ENCODE assay signal across 8 cellular contexts in the genomic region with DNA sequence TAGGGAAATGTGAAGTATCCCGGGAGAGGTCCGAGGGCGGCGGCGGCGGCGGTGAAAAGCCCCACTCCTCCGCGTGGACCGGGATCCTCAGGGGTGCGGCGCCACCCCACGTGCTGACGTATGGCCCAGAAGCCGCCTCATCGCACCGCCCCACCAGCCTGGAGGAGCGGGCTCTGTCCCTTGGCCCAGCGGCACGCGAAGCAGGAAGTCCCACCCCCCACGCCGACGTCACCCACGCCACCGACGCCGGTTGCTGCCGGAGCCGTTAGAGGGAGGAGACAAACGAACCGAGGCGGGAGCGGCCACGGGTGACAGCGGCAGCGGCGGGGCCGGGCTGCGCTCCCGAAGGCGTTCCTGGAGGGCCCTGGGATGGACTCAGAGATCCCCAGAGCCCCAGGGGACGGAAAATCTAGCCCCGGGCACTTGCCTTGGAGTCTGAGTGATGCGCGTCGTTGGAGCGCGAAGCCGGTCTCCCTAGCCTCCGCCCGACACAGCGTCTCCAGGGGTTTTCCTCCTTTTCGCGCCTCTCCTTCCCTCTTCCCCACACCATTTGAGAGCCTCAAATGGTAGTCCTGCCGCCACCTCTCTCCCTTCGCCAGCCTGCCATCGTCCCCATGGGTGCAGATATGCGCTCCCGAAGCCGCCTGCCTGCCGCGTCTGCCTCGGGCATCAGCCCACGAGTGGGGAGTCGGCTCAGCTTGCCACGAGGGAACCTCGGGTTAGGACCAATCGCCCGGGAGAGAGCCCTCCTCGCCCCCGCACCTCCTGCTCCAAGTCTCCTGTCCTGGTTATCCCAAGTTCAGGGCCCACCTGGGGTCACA. TPM values are rescaled to one million over a fixed set of nuclear protein-coding genes. Genes with fewer than 3 reads are reported as not detected.
DNase-seq lines count a peak whose midpoint lies in the region; TF ChIP-seq lines count a peak whose summit lies in the region.

A gene with protein sequence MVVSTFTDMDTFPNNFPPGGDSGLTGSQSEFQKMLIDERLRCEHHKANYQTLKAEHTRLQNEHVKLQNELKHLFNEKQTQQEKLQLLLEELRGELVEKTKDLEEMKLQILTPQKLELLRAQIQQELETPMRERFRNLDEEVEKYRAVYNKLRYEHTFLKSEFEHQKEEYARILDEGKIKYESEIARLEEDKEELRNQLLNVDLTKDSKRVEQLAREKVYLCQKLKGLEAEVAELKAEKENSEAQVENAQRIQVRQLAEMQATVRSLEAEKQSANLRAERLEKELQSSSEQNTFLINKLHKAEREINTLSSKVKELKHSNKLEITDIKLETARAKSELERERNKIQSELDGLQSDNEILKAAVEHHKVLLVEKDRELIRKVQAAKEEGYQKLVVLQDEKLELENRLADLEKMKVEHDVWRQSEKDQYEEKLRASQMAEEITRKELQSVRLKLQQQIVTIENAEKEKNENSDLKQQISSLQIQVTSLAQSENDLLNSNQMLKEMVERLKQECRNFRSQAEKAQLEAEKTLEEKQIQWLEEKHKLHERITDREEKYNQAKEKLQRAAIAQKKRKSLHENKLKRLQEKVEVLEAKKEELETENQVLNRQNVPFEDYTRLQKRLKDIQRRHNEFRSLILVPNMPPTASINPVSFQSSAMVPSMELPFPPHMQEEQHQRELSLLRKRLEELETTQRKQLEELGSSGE (minus strand): TSS at position 95 of the 821 bp plus-strand sequence. CDS start 47,377 bp downstream, outside the sequence.

- H3K27me3 ChIP-seq in HAP-1 (ENCODE audit: low read depth) (no peaks in the 10 kb centered on the region), MM.1S (replicated peaks; ENCODE audit: insufficient read depth, low read length) (no peaks in the 10 kb centered on the region), neural progenitor cell (peaks cover 4% of the 10 kb centered on the region)

- H3K4me1 ChIP-seq in ES-I3 (ENCODE audit: insufficient read depth, low read length) (no peaks in the 10 kb centered on the region), HAP-1 (peaks cover 2% of the 10 kb centered on the region), MM.1S (ENCODE audit: low read length) (peaks cover 10% of the 10 kb centered on the region), neural progenitor cell (peaks cover 10% of the 10 kb centered on the region)

- H3F3A ChIP-seq in MM.1S (ENCODE audit: insufficient read depth, low read length): peaks cover 3% of the 10 kb centered on the region; the same call in 1 of the 2 replicates
- peaks cover 8% of the 10 kb centered on the region for H3F3A ChIP-seq in neural progenitor cell (ENCODE audit: low read depth)

- H3K4me3 ChIP-seq in HAP-1 (peak within 1 kb of the TSS; percentile 70), MM.1S (ENCODE audit: low read length) (peak within 1 kb of the TSS; percentile 84), foreskin fibroblast (ENCODE audit: low read depth in 1 of 2, low read length in 2 of 2) (peak within 1 kb of the TSS; percentile 80 to 90), neural progenitor cell (peak within 1 kb of the TSS; percentile 56)

- peaks cover 8% of the 10 kb centered on the region for H3K27me3 Mint-ChIP-seq in neural progenitor cell (ENCODE audit: insufficient read depth, low read depth)

- H3K4me3 Mint-ChIP-seq in neural progenitor cell: peak within 1 kb of the TSS; percentile 97

- H3K27ac ChIP-seq in MM.1S (ENCODE audit: low read length) (peak within 1 kb of the TSS; percentile 52), neural progenitor cell (no peak within 1 kb of the TSS)

- peaks cover 21% of the 10 kb centered on the region for H3K36me3 Mint-ChIP-seq in neural progenitor cell

- H3K9ac ChIP-seq in ES-I3 (ENCODE audit: low read depth, low read length) (peak within 1 kb of the TSS; percentile 98), MM.1S (ENCODE audit: low read length) (peak within 1 kb of the TSS; percentile 87), neural progenitor cell (peak within 1 kb of the TSS; percentile 46)

- H4K20me1 ChIP-seq in MM.1S (ENCODE audit: insufficient read depth, low read length) (no peaks in the 10 kb centered on the region), neural progenitor cell (ENCODE audit: low read depth) (no peaks in the 10 kb centered on the region)

- no peaks in the 10 kb centered on the region for H3K9me2 ChIP-seq in MM.1S (replicated peaks; ENCODE audit: insufficient read depth, low read length)

- H2AFZ ChIP-seq in MM.1S (ENCODE audit: low read length) (peak within 1 kb of the TSS; percentile 72), neural progenitor cell (replicated peaks) (peak within 1 kb of the TSS; percentile 83)

- H3K27ac Mint-ChIP-seq in neural progenitor cell: peak within 1 kb of the TSS; percentile 81

- H3K4me1 Mint-ChIP-seq in neural progenitor cell: peaks cover 22% of the 10 kb centered on the region

- H3K4me2 ChIP-seq in MM.1S (ENCODE audit: low read depth, low read length): peak within 1 kb of the TSS; percentile 73
- peak within 1 kb of the TSS; percentile 99 for H3K4me2 ChIP-seq in neural progenitor cell

- DNase-seq in HAP-1 (ENCODE audit: low spot score in 2 of 2) (peak; percentile 84 to 97), MM.1S (peak; percentile 97), SIG-M5 (lab: John Stamatoyannopoulos, UW) (peak; percentile 66), activated gamma-delta T cell treated with Interleukin-2 at 50 U/mL for 16 hours (peak; percentile 95), foreskin fibroblast (peak; percentile 94 to 98), neural progenitor cell (ENCODE audit: low spot score) (peak; percentile 88), stromal cell of bone marrow (ENCODE audit: low read depth) (peak; percentile 87)

- H3K36me3 ChIP-seq in ES-I3 (ENCODE audit: insufficient read depth, low read length) (no peaks in the 10 kb centered on the region), HAP-1 (replicated peaks) (peaks cover 4% of the 10 kb centered on the region), MM.1S (replicated peaks; ENCODE audit: insufficient read depth, low read length) (no peaks in the 10 kb centered on the region), neural progenitor cell (no peaks in the 10 kb centered on the region)

- peaks cover 46% of the 10 kb centered on the region for H3K79me2 ChIP-seq in MM.1S (ENCODE audit: low read length)
- H3K79me2 ChIP-seq in neural progenitor cell (ENCODE audit: low read depth): peaks cover 44% of the 10 kb centered on the region

- TF ChIP-seq CTCF in MM.1S (IDR thresholded peaks at IDR 0.05; ENCODE audit: low read length) (no peak), foreskin fibroblast (IDR thresholded peaks at IDR 0.05; ENCODE audit: low read depth, low read length) (no peak), neural progenitor cell (IDR thresholded peaks at IDR 0.05) (no peak)

- in situ Hi-C loops in HAP-1 (cut with MboI; ENCODE audit: low sequenced_read_pairs): no loop called here

- peaks cover 8% of the 10 kb centered on the region for H3K9me3 Mint-ChIP-seq in neural progenitor cell

- H3K9me3 ChIP-seq in ES-I3 (ENCODE audit: control insufficient read depth, insufficient read depth, low read length) (no peaks in the 10 kb centered on the region), HAP-1 (peaks cover 2% of the 10 kb centered on the region; the same call in 1 of the 2 replicates), MM.1S (replicated peaks; ENCODE audit: insufficient read depth, low read length) (no peaks in the 10 kb centered on the region), neural progenitor cell (ENCODE audit: low read depth) (no peaks in the 10 kb centered on the region)

RNA-seq across cellular contexts. Expression of the gene that starts here (rescaled TPM):
- total RNA-seq in neural progenitor cell (ENCODE audit: low replicate concordance): 45.3 and 60.4 TPM in 2 replicates

Comparison
In these comparisons a context has a peak if more than half of its experiments do, and no peak if none do; other contexts are left out.
1. H3K9ac ChIP-seq: peak in every context shown above with its lines; median percentile 98 in ES-I3; 87 in MM.1S; 46 in neural progenitor cell.